1 cellular context compared by ENCODE assay signal in genomic region chr7:103934508-103934907, GRCh38.
TF ChIP-seq lines count a peak whose summit lies in the region.

No MANE protein-coding gene starts in this region.

TF ChIP-seq in K562, 482 proteins besides CTCF, POLR2A, EP300 and RAD21 (continued from another document):
- TF ChIP-seq PBX2 (CRISPR knock-in tag; IDR thresholded peaks at IDR 0.05; ENCODE audit: low read depth) (no peak), PBX2 (tag; conservative IDR thresholded peaks at IDR 0.05; ENCODE audit: low read depth) (peak; percentile 56)
TF ChIP-seq in K562: peak in this region for 4.
